Comparison of ENCODE assay signal across 13 cellular contexts in the genomic region with DNA sequence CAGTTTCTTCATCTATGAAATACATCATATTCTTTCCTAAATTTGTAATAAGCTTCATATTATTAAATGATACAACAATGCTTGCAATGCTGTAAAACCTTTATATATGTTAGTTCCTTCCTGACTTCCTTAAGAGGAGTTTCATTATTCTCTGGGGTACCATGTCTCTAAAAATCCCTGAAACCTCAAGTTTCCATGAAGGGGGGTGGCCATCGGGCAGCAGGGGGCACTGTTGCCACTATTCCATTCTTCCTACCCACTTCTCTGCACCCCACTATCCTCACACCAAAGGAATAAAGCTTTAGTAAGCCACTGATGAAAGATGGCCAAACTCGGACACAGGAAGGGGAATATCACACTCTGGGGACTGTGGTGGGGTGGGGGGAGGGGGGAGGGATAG. TPM values are rescaled to one million over a fixed set of nuclear protein-coding genes. Genes with fewer than 3 reads are reported as not detected.
DNase-seq lines count a peak whose midpoint lies in the region; ATAC-seq and TF ChIP-seq lines count a peak whose summit lies in the region.
"Had no signal": no experiment of that assay in that cellular context is flagged by ENCODE, and none has a peak within 500 bp of the region (broad histone marks: within the 10 kb centered on the region; RNA-seq: fewer than 3 reads in every experiment).

No MANE protein-coding gene starts in this region.

- no peaks in the 10 kb centered on the region for H3K9me3 Mint-ChIP-seq in MCF 10A (ENCODE audit: unreplicated experiment)
- H3K9me3 Mint-ChIP-seq in progenitor cell of endocrine pancreas (ENCODE audit: low read depth), result no peaks in the 10 kb centered on the region
- H3K9me3 Mint-ChIP-seq: activated CD4-positive, alpha-beta memory T cell treated with anti-CD3 and anti-CD28 coated beads, Interleukin-2, amount 10 ng/mL, durations not matched to agents 7 days and 5 days had no signal

- CTCF ChIA-PET in MCF 10A (lab: Yijun Ruan, JAX) (interaction anchor here (0.6 to 2.9 kb wide), 8 partner anchors 15 to 453 kb away, joined by 3 to 15 read pairs (median 4); no protein-coding TSS in a partner anchor), mammary epithelial cell (lab: Charles Lee; ENCODE audit: low non-redundant PET) (interaction anchor here (0.6 kb wide), 1 partner anchor 44 kb away, joined by 3 read pairs; no protein-coding TSS in a partner anchor)

- dilution Hi-C loops in mammary epithelial cell (cut with HindIII; ENCODE audit: low sequenced_read_pairs), result no loop called here

- H3K4me1 ChIP-seq in breast epithelium (no peaks in the 10 kb centered on the region), mammary epithelial cell (ENCODE audit: insufficient read depth, low read length) (no peaks in the 10 kb centered on the region)
- H3K4me1 ChIP-seq: BLaER1 had no signal

- in situ Hi-C loops in mammary epithelial cell (cut with MboI; ENCODE audit: low sequenced_read_pairs in 2 of 2), result no loop called here

- H3K27me3 ChIP-seq in breast epithelium (no peaks in the 10 kb centered on the region), mammary epithelial cell (ENCODE audit: insufficient read depth, low read length) (peaks cover 2% of the 10 kb centered on the region)
- H3K27me3 ChIP-seq: BLaER1 had no signal

- no peak overlapping the region for H3K9ac ChIP-seq in mammary epithelial cell (ENCODE audit: insufficient read depth, low read length)
- H3K9ac ChIP-seq: BLaER1 had no signal

- no peaks in the 10 kb centered on the region for H4K20me1 ChIP-seq in mammary epithelial cell (ENCODE audit: insufficient read depth, low read length)
- H4K20me1 ChIP-seq: BLaER1 had no signal

- BruUV-seq in MCF 10A (replicated peaks; lab: Mats Ljungman, UMichigan) (no TSS peak), mammary epithelial cell (replicated peaks; lab: Mats Ljungman, UMichigan) (no TSS peak)

- no peak for ATAC-seq in HG02870 (IDR thresholded peaks at IDR 0.05; ENCODE audit: unreplicated experiment)
- no peak for ATAC-seq in HG02798 (IDR thresholded peaks at IDR 0.05; ENCODE audit: poor library complexity, unreplicated experiment)
- ATAC-seq in HG03280 (IDR thresholded peaks at IDR 0.05; ENCODE audit: unreplicated experiment), result no peak

- no peak for TF ChIP-seq CTCF in MCF 10A (IDR thresholded peaks at IDR 0.05; ENCODE audit: unreplicated experiment)
- TF ChIP-seq CTCF in breast epithelium (IDR thresholded peaks at IDR 0.05), result no peak
- peak; percentile 45 to 46 for TF ChIP-seq CTCF in mammary epithelial cell (conservative IDR thresholded peaks at IDR 0.05 in 1 of 2, IDR thresholded peaks at IDR 0.05 in 1 of 2; ENCODE audit: extremely low read depth in 1 of 2, insufficient read depth in 1 of 2, low read depth in 1 of 2, low read length in 2 of 2)
- peak; percentile 25 for TF ChIP-seq CTCF in progenitor cell of endocrine pancreas (IDR thresholded peaks at IDR 0.05; ENCODE audit: unreplicated experiment)

- peak; percentile 17 for DNase-seq in MCF 10A (ENCODE audit: unreplicated experiment)
- no peak for DNase-seq in breast epithelium (ENCODE audit: low spot score in 2 of 2)
- DNase-seq in Kasumi-1 (lab: John Stamatoyannopoulos, UW), result peak; percentile 15 to 16
- no peak for DNase-seq in mammary epithelial cell
- DNase-seq in progenitor cell of endocrine pancreas (ENCODE audit: low spot score, unreplicated experiment), result no peak
- DNase-seq: activated CD4-positive, alpha-beta memory T cell treated with anti-CD3 and anti-CD28 coated beads, Interleukin-2, amount 10 ng/mL, durations not matched to agents 7 days and 5 days; KG1 had no signal

- POLR2A ChIA-PET in MCF 10A (lab: Yijun Ruan, JAX), result no interaction called here

- H3K4me1 Mint-ChIP-seq in MCF 10A (ENCODE audit: insufficient read depth, unreplicated experiment) (no peaks in the 10 kb centered on the region), progenitor cell of endocrine pancreas (ENCODE audit: low read depth) (peaks cover 2% of the 10 kb centered on the region)
- H3K4me1 Mint-ChIP-seq: activated CD4-positive, alpha-beta memory T cell treated with anti-CD3 and anti-CD28 coated beads, Interleukin-2, amount 10 ng/mL, durations not matched to agents 7 days and 5 days had no signal

- H3K27me3 Mint-ChIP-seq in MCF 10A (ENCODE audit: insufficient read depth, unreplicated experiment), result peaks cover 30% of the 10 kb centered on the region
- H3K27me3 Mint-ChIP-seq in progenitor cell of endocrine pancreas, result peaks cover 25% of the 10 kb centered on the region

- H2AFZ ChIP-seq in mammary epithelial cell (ENCODE audit: low read depth, low read length), result no peak overlapping the region

- H3K36me3 Mint-ChIP-seq in MCF 10A (ENCODE audit: insufficient read depth, unreplicated experiment) (no peaks in the 10 kb centered on the region), progenitor cell of endocrine pancreas (ENCODE audit: insufficient read depth) (no peaks in the 10 kb centered on the region)

- no peak for TF ChIP-seq POLR2A in breast epithelium (IDR thresholded peaks at IDR 0.05)

- intact Hi-C loops in MCF 10A (cut with micrococcal nuclease) (no loop called here), breast epithelium (cut with DNase I; ENCODE audit: low total_unique reads) (no loop called here), mammary epithelial cell (cut with micrococcal nuclease) (no loop called here)

- H3K4me3 ChIP-seq in breast epithelium (no peak overlapping the region), mammary epithelial cell (replicated peaks in 1 of 3; ENCODE audit: insufficient read depth in 1 of 3, low read depth in 2 of 3, low read length in 3 of 3) (no peak overlapping the region)
- H3K4me3 ChIP-seq: BLaER1 had no signal

- no peak overlapping the region for H3K4me3 Mint-ChIP-seq in MCF 10A (ENCODE audit: unreplicated experiment)
- no peak overlapping the region for H3K4me3 Mint-ChIP-seq in progenitor cell of endocrine pancreas (ENCODE audit: low read depth)
- H3K4me3 Mint-ChIP-seq: activated CD4-positive, alpha-beta memory T cell treated with anti-CD3 and anti-CD28 coated beads, Interleukin-2, amount 10 ng/mL, durations not matched to agents 7 days and 5 days had no signal

- H3K79me2 ChIP-seq in mammary epithelial cell (ENCODE audit: insufficient read depth, low read length), result no peaks in the 10 kb centered on the region

- H3K36me3 ChIP-seq in breast epithelium (no peaks in the 10 kb centered on the region), mammary epithelial cell (ENCODE audit: insufficient read depth, low read length) (no peaks in the 10 kb centered on the region)
- H3K36me3 ChIP-seq: BLaER1 had no signal

- no peak overlapping the region for H3K27ac Mint-ChIP-seq in MCF 10A (ENCODE audit: low read depth, unreplicated experiment)
- H3K27ac Mint-ChIP-seq in progenitor cell of endocrine pancreas, result peak overlapping the region; percentile 40
- H3K27ac Mint-ChIP-seq: activated CD4-positive, alpha-beta memory T cell treated with anti-CD3 and anti-CD28 coated beads, Interleukin-2, amount 10 ng/mL, durations not matched to agents 7 days and 5 days had no signal

- H3K27ac ChIP-seq in breast epithelium (no peak overlapping the region), mammary epithelial cell (ENCODE audit: insufficient read depth, low read depth, low read length) (no peak overlapping the region)
- H3K27ac ChIP-seq: BLaER1 had no signal

- no peak overlapping the region for H3K4me2 ChIP-seq in mammary epithelial cell (ENCODE audit: insufficient read depth, low read depth, low read length)
- H3K4me2 ChIP-seq: BLaER1 had no signal

- WGBS in mammary epithelial cell (ENCODE audit: low coverage, missing lambda C conversion rate), result 31% methylated on average over 2 of the region's 2 CpGs

- H3K9me3 ChIP-seq in breast epithelium (no peaks in the 10 kb centered on the region), mammary epithelial cell (replicated peaks; ENCODE audit: insufficient read depth, low read length) (no peaks in the 10 kb centered on the region)
- H3K9me3 ChIP-seq: BLaER1 had no signal

RNA-seq across cellular contexts. Expression of a gene that starts 9.0 kb away (rescaled TPM):
- total RNA-seq in MCF 10A (2022) (not detected in 2 replicates), breast epithelium (not detected), mammary epithelial cell (not detected), progenitor cell of endocrine pancreas (not detected in 2 replicates)
- polyA plus RNA-seq in mammary epithelial cell, result not detected
- not detected for polyA minus RNA-seq in mammary epithelial cell
- total RNA-seq: activated CD4-positive, alpha-beta memory T cell treated with anti-CD3 and anti-CD28 coated beads, Interleukin-2, amount 10 ng/mL, durations not matched to agents 7 days and 5 days; frontal cortex; subcutaneous adipose tissue had no signal

Comparison
In these comparisons a context has a peak if more than half of its experiments do, and no peak if none do; other contexts are left out.
1. DNase-seq: peak in MCF 10A (single experiment) and Kasumi-1 (2 of 2); none in breast epithelium (0 of 2), mammary epithelial cell (single experiment) and progenitor cell of endocrine pancreas (single experiment).
2. CTCF ChIP-seq: peak in mammary epithelial cell (2 of 2) and progenitor cell of endocrine pancreas (single experiment); none in MCF 10A (single experiment) and breast epithelium (0 of 3).